ENCODE assay signal across 1 cellular context in the genomic region with DNA sequence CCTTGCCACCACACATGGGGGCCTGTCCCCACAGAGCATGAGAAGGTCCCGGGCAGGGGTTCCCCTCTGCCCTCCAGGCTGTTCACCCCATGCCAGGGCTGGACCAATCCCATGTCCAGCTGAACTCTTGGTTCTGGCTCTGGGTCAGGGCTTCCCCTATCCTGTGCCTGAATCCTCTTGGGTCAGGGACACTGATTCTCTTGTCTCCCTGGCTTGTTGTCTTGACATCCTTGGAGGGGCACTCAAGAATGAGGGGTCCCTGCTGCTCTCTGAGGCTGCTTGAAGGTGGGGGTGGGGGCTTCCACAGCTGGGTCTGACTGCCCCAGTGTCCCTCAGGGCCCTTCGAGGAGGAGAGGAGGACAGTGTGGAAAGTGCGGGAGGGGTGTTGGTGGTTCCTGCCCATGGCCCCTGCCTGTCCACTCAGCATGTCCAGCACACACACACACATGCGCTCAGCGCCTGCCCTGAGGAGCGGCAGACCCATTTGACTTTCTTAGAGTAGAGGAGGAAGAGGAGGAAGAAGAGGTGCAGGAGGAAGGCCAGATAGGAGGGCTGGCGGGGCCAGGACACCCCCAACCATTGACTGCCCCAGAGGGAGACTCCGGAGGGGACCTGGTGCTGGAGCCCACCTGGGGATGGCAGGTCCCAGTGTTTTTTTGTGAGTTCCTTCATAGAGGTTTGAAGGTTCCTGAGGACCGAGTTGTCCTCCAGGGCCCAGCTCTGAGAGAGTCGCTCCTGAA.
TF ChIP-seq lines count a peak whose summit lies in the region.

No MANE protein-coding gene starts in this region.

TF ChIP-seq in WTC11, 78 proteins besides CTCF, POLR2A, EP300 and RAD21 (continued from another document):
- TF ChIP-seq, protein P1, sequence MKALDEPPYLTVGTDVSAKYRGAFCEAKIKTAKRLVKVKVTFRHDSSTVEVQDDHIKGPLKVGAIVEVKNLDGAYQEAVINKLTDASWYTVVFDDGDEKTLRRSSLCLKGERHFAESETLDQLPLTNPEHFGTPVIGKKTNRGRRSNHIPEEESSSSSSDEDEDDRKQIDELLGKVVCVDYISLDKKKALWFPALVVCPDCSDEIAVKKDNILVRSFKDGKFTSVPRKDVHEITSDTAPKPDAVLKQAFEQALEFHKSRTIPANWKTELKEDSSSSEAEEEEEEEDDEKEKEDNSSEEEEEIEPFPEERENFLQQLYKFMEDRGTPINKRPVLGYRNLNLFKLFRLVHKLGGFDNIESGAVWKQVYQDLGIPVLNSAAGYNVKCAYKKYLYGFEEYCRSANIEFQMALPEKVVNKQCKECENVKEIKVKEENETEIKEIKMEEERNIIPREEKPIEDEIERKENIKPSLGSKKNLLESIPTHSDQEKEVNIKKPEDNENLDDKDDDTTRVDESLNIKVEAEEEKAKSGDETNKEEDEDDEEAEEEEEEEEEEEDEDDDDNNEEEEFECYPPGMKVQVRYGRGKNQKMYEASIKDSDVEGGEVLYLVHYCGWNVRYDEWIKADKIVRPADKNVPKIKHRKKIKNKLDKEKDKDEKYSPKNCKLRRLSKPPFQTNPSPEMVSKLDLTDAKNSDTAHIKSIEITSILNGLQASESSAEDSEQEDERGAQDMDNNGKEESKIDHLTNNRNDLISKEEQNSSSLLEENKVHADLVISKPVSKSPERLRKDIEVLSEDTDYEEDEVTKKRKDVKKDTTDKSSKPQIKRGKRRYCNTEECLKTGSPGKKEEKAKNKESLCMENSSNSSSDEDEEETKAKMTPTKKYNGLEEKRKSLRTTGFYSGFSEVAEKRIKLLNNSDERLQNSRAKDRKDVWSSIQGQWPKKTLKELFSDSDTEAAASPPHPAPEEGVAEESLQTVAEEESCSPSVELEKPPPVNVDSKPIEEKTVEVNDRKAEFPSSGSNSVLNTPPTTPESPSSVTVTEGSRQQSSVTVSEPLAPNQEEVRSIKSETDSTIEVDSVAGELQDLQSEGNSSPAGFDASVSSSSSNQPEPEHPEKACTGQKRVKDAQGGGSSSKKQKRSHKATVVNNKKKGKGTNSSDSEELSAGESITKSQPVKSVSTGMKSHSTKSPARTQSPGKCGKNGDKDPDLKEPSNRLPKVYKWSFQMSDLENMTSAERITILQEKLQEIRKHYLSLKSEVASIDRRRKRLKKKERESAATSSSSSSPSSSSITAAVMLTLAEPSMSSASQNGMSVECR (CRISPR knock-in tag; IDR thresholded peaks at IDR 0.05; ENCODE audit: borderline replicate concordance) = no peak
- TF ChIP-seq STAT6 (CRISPR knock-in tag; conservative IDR thresholded peaks at IDR 0.05; ENCODE audit: low read depth) (no peak), AFF4 (CRISPR knock-in tag; IDR thresholded peaks at IDR 0.05; ENCODE audit: borderline replicate concordance) (no peak), FOXP1 (CRISPR knock-in tag; IDR thresholded peaks at IDR 0.05; ENCODE audit: borderline replicate concordance) (no peak), IRF2 (CRISPR knock-in tag; IDR thresholded peaks at IDR 0.05; ENCODE audit: borderline replicate concordance, low read depth) (no peak)
